8 cellular contexts compared by ENCODE assay signal in genomic region chr10:62373995-62374861, GRCh38. TPM values are rescaled to one million over a fixed set of nuclear protein-coding genes. Genes with fewer than 3 reads are reported as not detected.
A peak's percentile ranks its signal among the peaks of the same experiment; 100 is the strongest.
DNase-seq lines count a peak whose midpoint lies in the region; ATAC-seq and TF ChIP-seq lines count a peak whose summit lies in the region.

TSS of gene ZNF365 (plus strand) at chr10:62374369. CDS start at chr10:62376194, 1,825 bp downstream.

- peak in 3 of 4 donors; percentile 29 to 35 (median 30) for ATAC-seq in right lobe of liver
- ATAC-seq in HG03457 (IDR thresholded peaks at IDR 0.05; ENCODE audit: unreplicated experiment): no peak

- TF ChIP-seq POLR2A in right lobe of liver (IDR thresholded peaks at IDR 0.05): no peak

- peaks cover 11% of the 10 kb centered on the region for H3K4me1 Mint-ChIP-seq in dendritic cell treated with granulocyte-macrophage colony-stimulating factor and Interleukin-4, amounts not matched to agents 40 ng/mL and 50 ng/mL, for 4 days (ENCODE audit: low read depth)

- no peaks in the 10 kb centered on the region for H3K9me2 ChIP-seq in Karpas-422 (replicated peaks; ENCODE audit: insufficient read depth, low read length)

- no peaks in the 10 kb centered on the region for H3K79me2 ChIP-seq in Karpas-422 (ENCODE audit: low read length)

- intact Hi-C loops in dendritic cell treated with granulocyte-macrophage colony-stimulating factor and Interleukin-4, amounts not matched to agents 40 ng/mL and 50 ng/mL, for 4 days (cut with micrococcal nuclease): no loop called here
- intact Hi-C loops in right lobe of liver (cut with DNase I): no loop called here

- H3K36me3 ChIP-seq in right lobe of liver: no peaks in the 10 kb centered on the region
- H3K36me3 ChIP-seq in Karpas-422 (ENCODE audit: insufficient read depth, low read length): no peaks in the 10 kb centered on the region

- H3K9ac ChIP-seq in Karpas-422 (ENCODE audit: low read length): no peak within 1 kb of the TSS

- no peak within 1 kb of the TSS for H3K4me2 ChIP-seq in Karpas-422 (ENCODE audit: low read depth, low read length, poor library complexity, severe bottlenecking)

- no peaks in the 10 kb centered on the region for H3K9me3 Mint-ChIP-seq in dendritic cell treated with granulocyte-macrophage colony-stimulating factor and Interleukin-4, amounts not matched to agents 40 ng/mL and 50 ng/mL, for 4 days

- DNase-seq in C1 segment of cervical spinal cord (lab: John Stamatoyannopoulos, UW) (peak in 12 of 14 donors; percentile 40 to 84 (median 69)), HPDE6-E6E7 (ENCODE audit: extremely low spot score) (peak; percentile 39), right lobe of liver (peak in 1 of 3 donors; percentile 55), Karpas-422 (no peak)
- DNase-seq in activated CD4-positive, CD25-positive, alpha-beta regulatory T cell treated with anti-CD3 and anti-CD28 coated beads, Interleukin-2, amount 50 U/mL, for 72 hours: peak; percentile 45
- DNase-seq in stimulated activated CD4-positive, alpha-beta T cell treated with anti-CD3 and anti-CD28 coated beads, TNF-alpha, amount 100 ng/mL, for 24 hours (ENCODE audit: low read depth in 3 of 3): peak in 2 of 3 experiments; percentile 14 to 37

- H4K20me1 ChIP-seq in Karpas-422 (ENCODE audit: insufficient read depth, low read depth, low read length): no peaks in the 10 kb centered on the region

- no peak within 1 kb of the TSS for H3K27ac Mint-ChIP-seq in dendritic cell treated with granulocyte-macrophage colony-stimulating factor and Interleukin-4, amounts not matched to agents 40 ng/mL and 50 ng/mL, for 4 days

- peak within 1 kb of the TSS; percentile 59 for H3K4me3 Mint-ChIP-seq in dendritic cell treated with granulocyte-macrophage colony-stimulating factor and Interleukin-4, amounts not matched to agents 40 ng/mL and 50 ng/mL, for 4 days

- H3K27me3 Mint-ChIP-seq in dendritic cell treated with granulocyte-macrophage colony-stimulating factor and Interleukin-4, amounts not matched to agents 40 ng/mL and 50 ng/mL, for 4 days: peaks cover 45% of the 10 kb centered on the region

- no peaks in the 10 kb centered on the region for H3K9me3 ChIP-seq in right lobe of liver
- H3K9me3 ChIP-seq in Karpas-422 (ENCODE audit: low read length): no peaks in the 10 kb centered on the region

- no peaks in the 10 kb centered on the region for H3K36me3 Mint-ChIP-seq in dendritic cell treated with granulocyte-macrophage colony-stimulating factor and Interleukin-4, amounts not matched to agents 40 ng/mL and 50 ng/mL, for 4 days (ENCODE audit: low read depth)

- TF ChIP-seq CTCF in right lobe of liver (IDR thresholded peaks at IDR 0.05): no peak

- no peaks in the 10 kb centered on the region for H3K27me3 ChIP-seq in right lobe of liver
- H3K27me3 ChIP-seq in Karpas-422 (ENCODE audit: low read length): no peaks in the 10 kb centered on the region

- H3K4me1 ChIP-seq in right lobe of liver (no peaks in the 10 kb centered on the region), Karpas-422 (ENCODE audit: low read length) (no peaks in the 10 kb centered on the region)

- 29% methylated on average over 1 of the region's 73 CpGs for WGBS in right lobe of liver (ENCODE audit: insufficient coverage, low coverage, low lambda C conversion rate, missing lambda C conversion rate)

- H3K27ac ChIP-seq in right lobe of liver (no peak within 1 kb of the TSS), Karpas-422 (ENCODE audit: low read length) (no peak within 1 kb of the TSS)

- H3K4me3 ChIP-seq in right lobe of liver (peak within 1 kb of the TSS in 2 of 3 donors; percentile 6 to 35), Karpas-422 (ENCODE audit: low read length) (no peak within 1 kb of the TSS)

- no peak within 1 kb of the TSS for H2AFZ ChIP-seq in Karpas-422 (ENCODE audit: low read length)

RNA-seq across cellular contexts. Expression of gene ZNF365, which starts in this region (rescaled TPM):
- total RNA-seq in right lobe of liver: under 1 TPM in 1 of 6 experiments, not detected in 5; 0.06 TPM
- total RNA-seq in Karpas-422 (2014; rRNA removed; shearing (Covaris generic); ENCODE audit: low replicate concordance): not detected in 2 replicates

Comparison
In these comparisons a context has a peak if more than half of its experiments do, and no peak if none do; other contexts are left out.
1. Peak in ATAC-seq and H3K4me3 ChIP-seq in right lobe of liver; RNA of the gene not detected or under 1 TPM.